15 cellular contexts compared by ENCODE assay signal in the genomic region with DNA sequence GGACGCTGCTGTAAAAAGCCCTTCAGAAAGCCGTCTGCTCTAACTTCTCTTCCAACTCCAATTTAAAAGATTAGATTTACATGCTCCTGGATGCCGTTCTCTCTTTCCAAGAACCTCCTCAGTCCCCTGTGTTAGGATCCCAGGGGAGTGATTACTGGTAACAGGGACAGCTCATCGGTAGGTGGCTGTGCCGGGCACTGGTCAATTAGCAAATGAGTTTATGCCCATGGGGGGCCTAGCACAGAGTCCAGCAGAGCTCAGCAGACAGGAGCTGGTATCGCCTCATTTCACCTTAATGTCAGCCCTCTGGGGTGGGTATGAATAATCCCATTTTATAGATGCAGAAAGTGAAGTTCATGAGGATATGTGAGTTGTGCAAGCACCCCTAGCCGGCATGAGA.
DNase-seq lines count a peak whose midpoint lies in the region; ATAC-seq and TF ChIP-seq lines count a peak whose summit lies in the region.
"Had no signal": no experiment of that assay in that cellular context is flagged by ENCODE, and none has a peak within 500 bp of the region (broad histone marks: within the 10 kb centered on the region; RNA-seq: fewer than 3 reads in every experiment).

No MANE protein-coding gene starts in this region.

- H3K27me3 Mint-ChIP-seq in chondrocyte (ENCODE audit: low read depth) = peaks cover 20% of the 10 kb centered on the region
- peaks cover 4 to 19% of the 10 kb centered on the region in 2 donors for H3K27me3 Mint-ChIP-seq in stimulated activated naive B cell treated with anti-CD40 and anti-IgM and Interleukin-4, amounts not matched to agents 10 μg/mL and 1 μg/mL and 100 μg/mL, for 72 hours

- no peaks in the 10 kb centered on the region for H3K9me3 Mint-ChIP-seq in chondrocyte (ENCODE audit: low read depth)
- no peaks in the 10 kb centered on the region for H3K9me3 Mint-ChIP-seq in stimulated activated naive B cell treated with anti-CD40 and anti-IgM and Interleukin-4, amounts not matched to agents 10 μg/mL and 1 μg/mL and 100 μg/mL, for 72 hours
- H3K9me3 Mint-ChIP-seq: CD4-positive, CD25-positive, alpha-beta regulatory T cell; CD8-positive, alpha-beta T cell had no signal

- POLR2A ChIA-PET in HEK293 (lab: Yijun Ruan, JAX) (no interaction called here), PC-3 (lab: Charles Lee; ENCODE audit: unreplicated experiment) (no interaction called here)

- no peak overlapping the region for H3K4me3 Mint-ChIP-seq in chondrocyte (ENCODE audit: unreplicated experiment)
- no peak overlapping the region for H3K4me3 Mint-ChIP-seq in stimulated activated naive B cell treated with anti-CD40 and anti-IgM and Interleukin-4, amounts not matched to agents 10 μg/mL and 1 μg/mL and 100 μg/mL, for 72 hours
- H3K4me3 Mint-ChIP-seq: CD4-positive, CD25-positive, alpha-beta regulatory T cell; CD8-positive, alpha-beta T cell had no signal

- no peak overlapping the region for H3K4me2 ChIP-seq in PC-3 (ENCODE audit: low read length)

- no peak overlapping the region for H3K27ac Mint-ChIP-seq in chondrocyte (ENCODE audit: unreplicated experiment)
- H3K27ac Mint-ChIP-seq in stimulated activated naive B cell treated with anti-CD40 and anti-IgM and Interleukin-4, amounts not matched to agents 10 μg/mL and 1 μg/mL and 100 μg/mL, for 72 hours = no peak overlapping the region
- H3K27ac Mint-ChIP-seq: CD4-positive, CD25-positive, alpha-beta regulatory T cell; CD8-positive, alpha-beta T cell had no signal

- H3K9ac ChIP-seq in PC-3 (ENCODE audit: low read length) = no peak overlapping the region

- intact Hi-C loops in aorta (cut with DNase I) (no loop called here), PC-3 (cut with micrococcal nuclease) (no loop called here)

- H3K4me1 Mint-ChIP-seq in chondrocyte (ENCODE audit: low read depth) = no peaks in the 10 kb centered on the region
- H3K4me1 Mint-ChIP-seq in stimulated activated naive B cell treated with anti-CD40 and anti-IgM and Interleukin-4, amounts not matched to agents 10 μg/mL and 1 μg/mL and 100 μg/mL, for 72 hours = no peaks in the 10 kb centered on the region
- H3K4me1 Mint-ChIP-seq: CD4-positive, CD25-positive, alpha-beta regulatory T cell had no signal

- CTCF ChIA-PET in HEK293 (lab: Yijun Ruan, JAX) = interaction anchor here (1.0 kb wide), 1 partner anchor 22 kb away, joined by 7 read pairs; no protein-coding TSS in a partner anchor
- CTCF ChIA-PET in PC-3 (lab: Charles Lee) = no interaction called here

- no peaks in the 10 kb centered on the region for H4K20me1 ChIP-seq in PC-3 (ENCODE audit: low read length)

- no peak overlapping the region for H2AFZ ChIP-seq in PC-3 (ENCODE audit: low read length)

- no peak overlapping the region for H3K4me3 ChIP-seq in HEK293 (ENCODE audit: low read depth, low read length)
- H3K4me3 ChIP-seq in aorta (ENCODE audit: low read length in 2 of 2) = no peak overlapping the region
- H3K4me3 ChIP-seq in PC-3 (ENCODE audit: low read length) = no peak overlapping the region
- H3K4me3 ChIP-seq: HAP-1 had no signal

- TF ChIP-seq CTCF in HEK293 (tag by site-specific recombination; IDR thresholded peaks at IDR 0.05) (no peak), chondrocyte (IDR thresholded peaks at IDR 0.05) (no peak), PC-3 (conservative IDR thresholded peaks at IDR 0.05; ENCODE audit: low read depth, low read length) (no peak)

- H3K9me2 ChIP-seq in PC-3 (replicated peaks; ENCODE audit: low read length) = no peaks in the 10 kb centered on the region

- DNase-seq in NCI-H82 (lab: John Stamatoyannopoulos, UW) = peak; percentile 24
- DNase-seq in NCI-H82 treated with DMSO at 0.1 percent for 48 hours (lab: John Stamatoyannopoulos, UW; ENCODE audit: unreplicated experiment) = no peak
- peak; percentile 22 for DNase-seq in chondrocyte (ENCODE audit: low spot score)
- DNase-seq in aorta = peak; percentile 6 to 16
- no peak for DNase-seq in PC-3
- no peak for DNase-seq in stimulated activated naive B cell treated with anti-CD40 and anti-IgM and Interleukin-4, amounts not matched to agents 10 μg/mL and 1 μg/mL and 100 μg/mL, for 72 hours
- DNase-seq in NCI-H526 treated with DMSO at 0.1 percent for 48 hours (lab: John Stamatoyannopoulos, UW) = no peak
- DNase-seq: C1 segment of cervical spinal cord; Caco-2; CD4-positive, CD25-positive, alpha-beta regulatory T cell; CD8-positive, alpha-beta T cell; DND-41; GOT3 had no signal

- no peaks in the 10 kb centered on the region for H3K4me1 ChIP-seq in HEK293 (ENCODE audit: control insufficient read depth, insufficient read depth, low read length)
- H3K4me1 ChIP-seq in aorta (ENCODE audit: control insufficient read depth in 1 of 2, insufficient read depth in 2 of 2, low read length in 2 of 2) = no peaks in the 10 kb centered on the region
- no peaks in the 10 kb centered on the region for H3K4me1 ChIP-seq in PC-3 (ENCODE audit: insufficient read depth, low read length)
- H3K4me1 ChIP-seq: Caco-2, HAP-1 had no signal

- no peaks in the 10 kb centered on the region for H3K36me3 Mint-ChIP-seq in chondrocyte (ENCODE audit: low read depth)
- H3K36me3 Mint-ChIP-seq in stimulated activated naive B cell treated with anti-CD40 and anti-IgM and Interleukin-4, amounts not matched to agents 10 μg/mL and 1 μg/mL and 100 μg/mL, for 72 hours = no peaks in the 10 kb centered on the region
- H3K36me3 Mint-ChIP-seq: CD4-positive, CD25-positive, alpha-beta regulatory T cell; CD8-positive, alpha-beta T cell had no signal

- H3F3A ChIP-seq in PC-3 (ENCODE audit: low read length, unreplicated experiment) = no peaks in the 10 kb centered on the region

- no peaks in the 10 kb centered on the region for H3K27me3 ChIP-seq in aorta (ENCODE audit: control insufficient read depth in 1 of 2, insufficient read depth in 2 of 2, low read length in 1 of 2)
- H3K27me3 ChIP-seq in PC-3 (ENCODE audit: low read length) = peaks cover 66% of the 10 kb centered on the region

- H3K27ac ChIP-seq in HEK293 (ENCODE audit: extremely low read depth, low read depth, low read length) (no peak overlapping the region), aorta (ENCODE audit: low read depth in 1 of 2, low read length in 2 of 2) (no peak overlapping the region), PC-3 (ENCODE audit: low read length) (no peak overlapping the region)

- no TSS peak for BruUV-seq in PC-3 (replicated peaks; lab: Mats Ljungman, UMichigan)

- no peaks in the 10 kb centered on the region for H3K9me3 ChIP-seq in HEK293 (ENCODE audit: control insufficient read depth, insufficient read depth, low read depth, low read length)
- no peaks in the 10 kb centered on the region for H3K9me3 ChIP-seq in aorta (ENCODE audit: control insufficient read depth, low read length)
- no peaks in the 10 kb centered on the region for H3K9me3 ChIP-seq in PC-3 (ENCODE audit: low read length)
- H3K9me3 ChIP-seq: Caco-2, HAP-1 had no signal

- H3K79me2 ChIP-seq in PC-3 (ENCODE audit: low read length) = no peaks in the 10 kb centered on the region

- WGBS in aorta, 2 donors = 44 to 45% methylated on average over 7 of the region's 7 CpGs

- no peaks in the 10 kb centered on the region for H3K36me3 ChIP-seq in HEK293 (ENCODE audit: control insufficient read depth in 2 of 2, insufficient read depth in 1 of 2, low read length in 2 of 2)
- no peaks in the 10 kb centered on the region for H3K36me3 ChIP-seq in aorta (ENCODE audit: control insufficient read depth in 1 of 2, insufficient read depth in 2 of 2, low read length in 1 of 2)
- H3K36me3 ChIP-seq in PC-3 (ENCODE audit: low read depth, low read length) = no peaks in the 10 kb centered on the region
- H3K36me3 ChIP-seq: HAP-1 had no signal

- ATAC-seq in aorta (ENCODE audit: low FRiP score) = no peak
- no peak for ATAC-seq in PC-3
- ATAC-seq in stimulated activated naive B cell treated with anti-CD40 and anti-IgM and Interleukin-4, amounts not matched to agents 10 μg/mL and 1 μg/mL and 100 μg/mL, for 72 hours (replicated peaks) = no peak
- ATAC-seq: CD8-positive, alpha-beta T cell had no signal

TF ChIP-seq in HEK293, 187 proteins besides CTCF, POLR2A, EP300 and RAD21:
- TF ChIP-seq ZNF596 (tag by site-specific recombination; IDR thresholded peaks at IDR 0.05) (no peak), ZIC2 (tag by site-specific recombination; IDR thresholded peaks at IDR 0.05) (peak; percentile 56), ZNF558 (tag by site-specific recombination; IDR thresholded peaks at IDR 0.05) (no peak), ZNF341 (tag by site-specific recombination; IDR thresholded peaks at IDR 0.05; ENCODE audit: low read depth) (peak; percentile 88), ZNF37A (tag by site-specific recombination; IDR thresholded peaks at IDR 0.05) (no peak)

Comparison
In these comparisons a context has a peak if more than half of its experiments do, and no peak if none do; other contexts are left out.
1. DNase-seq: peak in NCI-H82 (single experiment), chondrocyte (single experiment) and aorta (2 of 2); none in NCI-H82 treated with DMSO at 0.1 percent for 48 hours (single experiment), PC-3 (single experiment), stimulated activated naive B cell treated with anti-CD40 and anti-IgM and Interleukin-4, amounts not matched to agents 10 μg/mL and 1 μg/mL and 100 μg/mL, for 72 hours (single experiment) and NCI-H526 treated with DMSO at 0.1 percent for 48 hours (single experiment).